8 cellular contexts compared by ENCODE assay signal in genomic region chr3:42961633-42962032, GRCh38. TPM values are rescaled to one million over a fixed set of nuclear protein-coding genes. Genes with fewer than 3 reads are reported as not detected.
DNase-seq lines count a peak whose midpoint lies in the region; ATAC-seq and TF ChIP-seq lines count a peak whose summit lies in the region.

No MANE protein-coding gene starts in this region.

- peak in 3 of 10 experiments; percentile 4 to 11 (median 8) for DNase-seq in CD4-positive, alpha-beta T cell
- DNase-seq in H4 (ENCODE audit: low spot score): peak; percentile 25
- peak; percentile 30 for DNase-seq in NCI-H526 treated with DMSO at 0.1 percent for 48 hours (lab: John Stamatoyannopoulos, UW)
- DNase-seq in brain microvascular endothelial cell: peak; percentile 54
- peak; percentile 64 for DNase-seq in iPS-NIHi7 (ENCODE audit: extremely low spot score)
- DNase-seq in stimulated activated CD4-positive, alpha-beta T cell treated with anti-CD3 and anti-CD28 coated beads, Interleukin-4, amount 100 ng/mL, for 1 hour: peak; percentile 2
- DNase-seq in effector CD8-positive, alpha-beta T cell (lab: John Stamatoyannopoulos, UW): no peak

- CTCF ChIA-PET in CD4-positive, alpha-beta T cell (lab: Charles Lee): interaction anchor here (0.5 to 2.4 kb wide), 6 partner anchors 10 to 541 kb away, joined by 3 to 8 read pairs (median 4); no protein-coding TSS in a partner anchor

- H3K27ac Mint-ChIP-seq in CD4-positive, alpha-beta T cell: no peak overlapping the region

- H3K9me3 ChIP-seq in CD4-positive, alpha-beta T cell (ENCODE audit: control insufficient read depth, low read length): no peaks in the 10 kb centered on the region

- POLR2A ChIA-PET in CD4-positive, alpha-beta T cell (lab: Charles Lee): interaction anchor here (0.6 to 1.2 kb wide), 5 partner anchors 126 to 262 kb away, joined by 3 to 7 read pairs (median 3); no protein-coding TSS in a partner anchor

- no peak overlapping the region for H3K27ac ChIP-seq in CD4-positive, alpha-beta T cell (ENCODE audit: low read depth, low read length)
- no peak overlapping the region for H3K27ac ChIP-seq in brain microvascular endothelial cell

- TF ChIP-seq CTCF in CD4-positive, alpha-beta T cell (IDR thresholded peaks at IDR 0.05): peak; percentile 71
- TF ChIP-seq CTCF in brain microvascular endothelial cell (IDR thresholded peaks at IDR 0.05; ENCODE audit: low read depth, low read length, missing control alignments): peak; percentile 71

- no peaks in the 10 kb centered on the region for H3K9me3 Mint-ChIP-seq in CD4-positive, alpha-beta T cell

- no peaks in the 10 kb centered on the region for H3K27me3 ChIP-seq in CD4-positive, alpha-beta T cell (ENCODE audit: control insufficient read depth, insufficient read depth, low read length)
- H3K27me3 ChIP-seq in brain microvascular endothelial cell (replicated peaks): no peaks in the 10 kb centered on the region

- no peak overlapping the region for H3K4me3 ChIP-seq in brain microvascular endothelial cell (ENCODE audit: low read depth, low read length)

- no peaks in the 10 kb centered on the region for H3K36me3 Mint-ChIP-seq in CD4-positive, alpha-beta T cell (ENCODE audit: low read depth)

- peaks cover 37% of the 10 kb centered on the region for H3K4me1 Mint-ChIP-seq in CD4-positive, alpha-beta T cell (ENCODE audit: low read depth)

- H3K27me3 Mint-ChIP-seq in CD4-positive, alpha-beta T cell: peaks cover 4% of the 10 kb centered on the region

- intact Hi-C loops in CD4-positive, alpha-beta T cell (cut with DNase I, micrococcal nuclease): loop anchor here (1.0 to 10.0 kb wide), 10 partner anchors 109 to 1236 kb away; no protein-coding TSS in a partner anchor

- in situ Hi-C loops in brain microvascular endothelial cell (cut with HindIII; ENCODE audit: low pct_ligation_motif_present, low sequenced_read_pairs): no loop called here

- H3K4me3 Mint-ChIP-seq in CD4-positive, alpha-beta T cell: no peak overlapping the region

- no peak for ATAC-seq in CD4-positive, alpha-beta T cell (ENCODE audit: poor library complexity)
- ATAC-seq in HG02759 (IDR thresholded peaks at IDR 0.05; ENCODE audit: unreplicated experiment): no peak

- H3K36me3 ChIP-seq in brain microvascular endothelial cell (replicated peaks): no peaks in the 10 kb centered on the region

RNA-seq across cellular contexts. Expression of gene GASK1A, which starts 17.5 kb away (rescaled TPM):
- under 1 TPM in 1 of 2 experiments, not detected in 1; 0.28 TPM for total RNA-seq in CD4-positive, alpha-beta T cell
- total RNA-seq in H4 (2014; rRNA removed; shearing (Covaris generic)): 0.08 and 0.14 TPM in 2 replicates

RNA-seq across cellular contexts. Expression of gene ZNF662, which starts 55.7 kb away (rescaled TPM):
- 1 to 10 TPM; 2.5 to 2.7 TPM for total RNA-seq in CD4-positive, alpha-beta T cell
- 0.06 TPM in 1 of 2 replicates, not detected in the other for total RNA-seq in H4 (2014; rRNA removed; shearing (Covaris generic))
